ENCODE assay signal across 8 cellular contexts in genomic region chr1:221478050-221478949, GRCh38.
DNase-seq lines count a peak whose midpoint lies in the region; ATAC-seq, FAIRE-seq and TF ChIP-seq lines count a peak whose summit lies in the region.

No MANE protein-coding gene starts in this region.

- H3K4me2 ChIP-seq in A549 = peak overlapping the region; percentile 52

- WGBS in A549 (ENCODE audit: missing lambda C conversion rate) = 16% methylated on average over 8 of the region's 8 CpGs

- peaks cover 23% of the 10 kb centered on the region for H3K27me3 Mint-ChIP-seq in mesothelial cell of epicardium (ENCODE audit: low read depth)

- peaks cover 0 to 8% (median 0%) of the 10 kb centered on the region in 45 donors for H3K27me3 ChIP-seq in dorsolateral prefrontal cortex

- TF ChIP-seq RAD21 in A549 (conservative IDR thresholded peaks at IDR 0.05 in 1 of 2, IDR thresholded peaks at IDR 0.05 in 1 of 2) = peak; percentile 97

- H3K4me3 ChIP-seq in A549 (no peak overlapping the region), dorsolateral prefrontal cortex (peak overlapping the region in 6 of 59 donors; percentile 4 to 34 (median 20))

- H3K9me3 ChIP-seq in A549 = no peaks in the 10 kb centered on the region

- FAIRE-seq in A549 (lab: Jason Lieb, UNC) = peak; percentile 39

- H3K9me3 Mint-ChIP-seq in mesothelial cell of epicardium = no peaks in the 10 kb centered on the region

- ATAC-seq in A549 (peak; percentile 99 to 100), GM18499 (IDR thresholded peaks at IDR 0.05; ENCODE audit: insufficient read depth, unreplicated experiment) (peak; percentile 85), HG02970 (IDR thresholded peaks at IDR 0.05; ENCODE audit: low FRiP score, unreplicated experiment) (peak; percentile 62)

- peak overlapping the region; percentile 14 to 48; a peak in 4 of 6 replicates for H3K27ac ChIP-seq in A549
- peak overlapping the region in 3 of 59 donors; percentile 14 to 30 (median 29) for H3K27ac ChIP-seq in dorsolateral prefrontal cortex

- POLR2A ChIA-PET in A549 (lab: Yijun Ruan, JAX) = interaction anchor here (1.6 kb wide), 1 partner anchor 264 kb away, joined by 11 read pairs; the partner anchor contains the start of gene DUSP10

- H3K4me1 Mint-ChIP-seq in mesothelial cell of epicardium = peaks cover 17% of the 10 kb centered on the region

- DNase-seq in A549 (ENCODE audit: low read depth in 1 of 2, low spot score in 1 of 2) = peak; percentile 34 to 79
- peak; percentile 56 for DNase-seq in NCI-H446 treated with DMSO at 0.1 percent for 48 hours (lab: John Stamatoyannopoulos, UW)
- peak; percentile 47 for DNase-seq in activated CD4-positive, alpha-beta T cell treated with anti-CD3 and anti-CD28 coated beads, Interleukin-2, amount 50 U/mL, for 1 hour
- peak; percentile 21 to 77 (median 64) for DNase-seq in dorsolateral prefrontal cortex
- DNase-seq in mesothelial cell of epicardium (ENCODE audit: low spot score in 2 of 2, unreplicated experiment in 2 of 2) = peak; percentile 21 to 48
- peak; percentile 20 for DNase-seq in stimulated activated CD8-positive, alpha-beta memory T cell treated with anti-CD3 and anti-CD28 coated beads, Interleukin-4, amount 100 ng/mL, for 24 hours (ENCODE audit: low read depth)

- peak; percentile 89 for TF ChIP-seq CTCF in A549 (IDR thresholded peaks at IDR 0.05)
- peak; percentile 19 to 84 (median 66) for TF ChIP-seq CTCF in dorsolateral prefrontal cortex (IDR thresholded peaks at IDR 0.05 in 54 of 56, conservative IDR thresholded peaks at IDR 0.05 in 2 of 56; ENCODE audit: low read depth in 1 of 56, partially characterized antibody in 56 of 56)
- no peak for TF ChIP-seq CTCF in mesothelial cell of epicardium (IDR thresholded peaks at IDR 0.05; ENCODE audit: unreplicated experiment)

- H3K4me1 ChIP-seq in A549 = peaks cover 11% of the 10 kb centered on the region

- CTCF ChIA-PET in A549 (lab: Yijun Ruan, JAX) = interaction anchor here (0.6 to 4.9 kb wide), 45 partner anchors 8 to 982 kb away, joined by 3 to 62 read pairs (median 4); partner anchors contain the start of gene DUSP10

- no peak overlapping the region for H3K4me3 Mint-ChIP-seq in mesothelial cell of epicardium

- no peak for TF ChIP-seq POLR2A in A549 (IDR thresholded peaks at IDR 0.05; ENCODE audit: low read length)

- intact Hi-C loops in dorsolateral prefrontal cortex (cut with DNase I) = loop anchor here (5.0 to 10.0 kb wide), 3 partner anchors 264 to 977 kb away; partner anchors contain the start of gene DUSP10 (in 1 of the 2)

- H3K36me3 Mint-ChIP-seq in mesothelial cell of epicardium = no peaks in the 10 kb centered on the region

- no peak overlapping the region for H3K27ac Mint-ChIP-seq in mesothelial cell of epicardium

- TF ChIP-seq EP300 in A549 (IDR thresholded peaks at IDR 0.05) = no peak

TF ChIP-seq in A549, 52 proteins besides CTCF, POLR2A, EP300 and RAD21:
- no peak for TF ChIP-seq ESRRA (IDR thresholded peaks at IDR 0.05; ENCODE audit: borderline replicate concordance, low read length)
- 0 out of 2 replicates have a peak, but pooled peaks have one; percentile 37 for TF ChIP-seq JUNB (IDR thresholded peaks at IDR 0.05)
- TF ChIP-seq FOSL2 (IDR thresholded peaks at IDR 0.05) = peak; percentile 49; the same call in 1 of the 2 replicates
- TF ChIP-seq FOSL2 (CRISPR knock-in tag; IDR thresholded peaks at IDR 0.05) = peak; percentile 77
- peak; percentile 96 for TF ChIP-seq SMC3 (IDR thresholded peaks at IDR 0.05)
- no peak for TF ChIP-seq CBX8 (IDR thresholded peaks at IDR 0.05)
